23 cellular contexts compared by ENCODE assay signal in genomic region chr2:229089806-229090205, GRCh38.
DNase-seq lines count a peak whose midpoint lies in the region; ATAC-seq and TF ChIP-seq lines count a peak whose summit lies in the region.
"Had no signal": no experiment of that assay in that cellular context is flagged by ENCODE, and none has a peak within 500 bp of the region (broad histone marks: within the 10 kb centered on the region; RNA-seq: fewer than 3 reads in every experiment).

No MANE protein-coding gene starts in this region.

- no peak overlapping the region for H3K4me2 ChIP-seq in GM23338
- H3K4me2 ChIP-seq: neural progenitor cell had no signal

- H3K36me3 ChIP-seq in GM23338 (ENCODE audit: insufficient read depth): no peaks in the 10 kb centered on the region
- H3K36me3 ChIP-seq: esophagus muscularis mucosa, neural progenitor cell had no signal

- no peaks in the 10 kb centered on the region for H4K20me1 ChIP-seq in GM23338 (replicated peaks; ENCODE audit: insufficient read depth)

- H3K4me1 Mint-ChIP-seq in GM23338 (peaks cover 18% of the 10 kb centered on the region), nephron (peaks cover 37% of the 10 kb centered on the region)
- H3K4me1 Mint-ChIP-seq: stimulated activated effector memory CD8-positive, alpha-beta T cell treated with anti-CD3 and anti-CD28 coated beads, Interleukin-12 subunit alpha, Interleukin-12 subunit beta, amount 100 ng/mL, for 72 hours had no signal

- H3K4me3 Mint-ChIP-seq in GM23338 (no peak overlapping the region), nephron (no peak overlapping the region)
- H3K4me3 Mint-ChIP-seq: activated T-helper 1 cell treated with anti-CD3 and anti-CD28 coated beads, Interleukin-12 subunit alpha, Interleukin-12 subunit beta, Interleukin-2, Interleukin-4 antibody, amounts not matched to agents 30 ng/mL and 10 ng/mL and 1 ng/mL, durations not matched to agents 14 hours and 24 hours and 36 hours; HFFc6; neural progenitor cell; stimulated activated effector memory CD8-positive, alpha-beta T cell treated with anti-CD3 and anti-CD28 coated beads, Interleukin-12 subunit alpha, Interleukin-12 subunit beta, amount 100 ng/mL, for 72 hours had no signal

- ATAC-seq in GM23338 (no peak), HG02885 (IDR thresholded peaks at IDR 0.05; ENCODE audit: poor library complexity, unreplicated experiment) (no peak), GM19351 (IDR thresholded peaks at IDR 0.05; ENCODE audit: unreplicated experiment) (no peak)
- ATAC-seq: activated naive CD4-positive, alpha-beta T cell treated with anti-CD3 and anti-CD28 coated beads, Interleukin-2, amount 50 U/mL, for 72 hours; left ventricle myocardium superior; stimulated activated effector memory CD8-positive, alpha-beta T cell treated with anti-CD3 and anti-CD28 coated beads, Interleukin-12 subunit alpha, Interleukin-12 subunit beta, amount 100 ng/mL, for 72 hours had no signal

- no peaks in the 10 kb centered on the region for H3K79me2 ChIP-seq in GM23338 (replicated peaks; ENCODE audit: insufficient read depth)

- no peaks in the 10 kb centered on the region for H3K27me3 ChIP-seq in GM23338 (ENCODE audit: insufficient read depth)
- H3K27me3 ChIP-seq: esophagus muscularis mucosa, neural progenitor cell had no signal

- peak overlapping the region; percentile 39 for H3K27ac Mint-ChIP-seq in GM23338
- peak overlapping the region in 2 of 3 experiments; percentile 4 to 57 for H3K27ac Mint-ChIP-seq in nephron
- H3K27ac Mint-ChIP-seq: activated naive CD4-positive, alpha-beta T cell treated with anti-CD3 and anti-CD28 coated beads, Interleukin-2, amount 50 U/mL, for 72 hours; activated T-helper 1 cell treated with anti-CD3 and anti-CD28 coated beads, Interleukin-12 subunit alpha, Interleukin-12 subunit beta, Interleukin-2, Interleukin-4 antibody, amounts not matched to agents 30 ng/mL and 10 ng/mL and 1 ng/mL, durations not matched to agents 14 hours and 24 hours and 36 hours; HFFc6; neural progenitor cell; progenitor cell of endocrine pancreas; stimulated activated effector memory CD8-positive, alpha-beta T cell treated with anti-CD3 and anti-CD28 coated beads, Interleukin-12 subunit alpha, Interleukin-12 subunit beta, amount 100 ng/mL, for 72 hours had no signal

- DNase-seq in GM23338 (ENCODE audit: low spot score) (no peak), NCI-H2107 treated with DMSO at 0.1 percent for 48 hours (lab: John Stamatoyannopoulos, UW; ENCODE audit: unreplicated experiment) (peak; percentile 95), choroid plexus epithelial cell (ENCODE audit: low read depth) (peak; percentile 32), NK-92 (lab: John Stamatoyannopoulos, UW; ENCODE audit: unreplicated experiment) (no peak)
- DNase-seq: activated CD4-positive, alpha-beta T cell treated with anti-CD3 and anti-CD28 coated beads, Interleukin-2, amount 50 U/mL, for 1 hour; DMS79 treated with DMSO at 0.1 percent for 48 hours; effector memory CD4-positive, alpha-beta T cell; HFFc6; KBM-7; left ventricle myocardium superior; NCI-H2029; NCI-H446 treated with DMSO at 0.1 percent for 48 hours; stimulated activated CD4-positive, alpha-beta T cell treated with anti-CD3 and anti-CD28 coated beads, Interleukin-2, amount 100 ng/mL, for 24 hours; T-helper 9 cell had no signal

- H3K4me3 ChIP-seq in GM23338: no peak overlapping the region
- no peak overlapping the region for H3K4me3 ChIP-seq in choroid plexus epithelial cell (ENCODE audit: low read depth, low read length)
- H3K4me3 ChIP-seq: esophagus muscularis mucosa, neural progenitor cell had no signal

- H3F3A ChIP-seq in GM23338 (replicated peaks; ENCODE audit: low read depth): no peaks in the 10 kb centered on the region

- peaks cover 12% of the 10 kb centered on the region for H3K4me1 ChIP-seq in GM23338 (ENCODE audit: insufficient read depth)
- H3K4me1 ChIP-seq: neural progenitor cell had no signal

- no peak overlapping the region for H2AFZ ChIP-seq in GM23338
- H2AFZ ChIP-seq: neural progenitor cell had no signal

- no peaks in the 10 kb centered on the region for H3K9me3 Mint-ChIP-seq in GM23338
- peaks cover 2% of the 10 kb centered on the region for H3K9me3 Mint-ChIP-seq in nephron
- H3K9me3 Mint-ChIP-seq: activated T-helper 1 cell treated with anti-CD3 and anti-CD28 coated beads, Interleukin-12 subunit alpha, Interleukin-12 subunit beta, Interleukin-2, Interleukin-4 antibody, amounts not matched to agents 30 ng/mL and 10 ng/mL and 1 ng/mL, durations not matched to agents 14 hours and 24 hours and 36 hours; neural progenitor cell had no signal

- H3K9me2 ChIP-seq in GM23338 (ENCODE audit: insufficient read depth): no peaks in the 10 kb centered on the region

- no peak overlapping the region for H3K27ac ChIP-seq in GM23338 (ENCODE audit: low read depth)
- H3K27ac ChIP-seq: esophagus muscularis mucosa, neural progenitor cell had no signal

- H3K36me3 Mint-ChIP-seq in GM23338 (ENCODE audit: low read depth) (no peaks in the 10 kb centered on the region), nephron (ENCODE audit: low read depth) (no peaks in the 10 kb centered on the region)
- H3K36me3 Mint-ChIP-seq: activated naive CD4-positive, alpha-beta T cell treated with anti-CD3 and anti-CD28 coated beads, Interleukin-2, amount 50 U/mL, for 72 hours; neural progenitor cell; stimulated activated effector memory CD8-positive, alpha-beta T cell treated with anti-CD3 and anti-CD28 coated beads, Interleukin-12 subunit alpha, Interleukin-12 subunit beta, amount 100 ng/mL, for 72 hours had no signal

- TF ChIP-seq CTCF in GM23338 (conservative IDR thresholded peaks at IDR 0.05; ENCODE audit: low read depth in 2 of 2) (no peak), choroid plexus epithelial cell (conservative IDR thresholded peaks at IDR 0.05; ENCODE audit: low read depth, low read length) (no peak), nephron (IDR thresholded peaks at IDR 0.05; ENCODE audit: unreplicated experiment in 3 of 3) (no peak)

- H3K27me3 Mint-ChIP-seq in GM23338 (ENCODE audit: insufficient read depth, low read depth, poor library complexity) (peaks cover 2% of the 10 kb centered on the region), nephron (ENCODE audit: low read depth) (no peaks in the 10 kb centered on the region)
- H3K27me3 Mint-ChIP-seq: progenitor cell of endocrine pancreas had no signal

TF ChIP-seq in GM23338, 12 proteins besides CTCF, POLR2A, EP300 and RAD21 (continues in another document):
- TF ChIP-seq ZNF462 (CRISPR knock-in tag; IDR thresholded peaks at IDR 0.05) (no peak), ZNF114 (CRISPR knock-in tag; IDR thresholded peaks at IDR 0.05) (no peak), JUNB (IDR thresholded peaks at IDR 0.05; ENCODE audit: unreplicated experiment) (no peak), POLR2AphosphoS5 (IDR thresholded peaks at IDR 0.05; ENCODE audit: low read depth) (no peak)

Comparison
In these comparisons a context has a peak if more than half of its experiments do, and no peak if none do; other contexts are left out.
1. DNase-seq: peak in NCI-H2107 treated with DMSO at 0.1 percent for 48 hours (single experiment) and choroid plexus epithelial cell (single experiment); none in GM23338 (single experiment) and NK-92 (single experiment).